35 cellular contexts compared by ENCODE assay signal in genomic region chr12:13698001-13698400, GRCh38.
"Had no signal": no experiment of that assay in that cellular context is flagged by ENCODE, and none has a peak within 500 bp of the region (broad histone marks: within the 10 kb centered on the region; RNA-seq: fewer than 3 reads in every experiment).

No MANE protein-coding gene starts in this region.

- H3K27ac ChIP-seq: KMS-11 had no signal

- H3K9ac ChIP-seq: KMS-11 had no signal

- DNase-seq: Karpas-422, Kasumi-1, MG63, MM.1S, MV-4-11, NCI-H1048, NCI-H1092, NCI-H1092 treated with DMSO at 0.1 percent for 48 hours, NCI-H1105, NCI-H1105 treated with DMSO at 0.1 percent for 48 hours, NCI-H1417, NCI-H1417 treated with DMSO at 0.1 percent for 48 hours, NCI-H1436, NCI-H1436 treated with DMSO at 0.1 percent for 48 hours, NCI-H146, NCI-H1694, NCI-H1694 treated with DMSO at 0.1 percent for 48 hours, NCI-H187, NCI-H187 treated with DMSO at 0.1 percent for 48 hours, NCI-H1930, NCI-H2029, NCI-H2029 treated with DMSO at 0.1 percent for 48 hours, NCI-H2081, NCI-H2081 treated with DMSO at 0.1 percent for 48 hours, NCI-H2107, NCI-H2171, NCI-H2171 treated with DMSO at 0.1 percent for 48 hours, NCI-H2227 treated with DMSO at 0.1 percent for 48 hours, NCI-H226, NCI-H345, NCI-H446, NCI-H446 treated with DMSO at 0.1 percent for 48 hours, NCI-H510A, NCI-H510A treated with DMSO at 0.1 percent for 48 hours had no signal

- H3K9me3 ChIP-seq: MG63 had no signal

- H3K4me2 ChIP-seq: KMS-11 had no signal
